In the genomic region with DNA sequence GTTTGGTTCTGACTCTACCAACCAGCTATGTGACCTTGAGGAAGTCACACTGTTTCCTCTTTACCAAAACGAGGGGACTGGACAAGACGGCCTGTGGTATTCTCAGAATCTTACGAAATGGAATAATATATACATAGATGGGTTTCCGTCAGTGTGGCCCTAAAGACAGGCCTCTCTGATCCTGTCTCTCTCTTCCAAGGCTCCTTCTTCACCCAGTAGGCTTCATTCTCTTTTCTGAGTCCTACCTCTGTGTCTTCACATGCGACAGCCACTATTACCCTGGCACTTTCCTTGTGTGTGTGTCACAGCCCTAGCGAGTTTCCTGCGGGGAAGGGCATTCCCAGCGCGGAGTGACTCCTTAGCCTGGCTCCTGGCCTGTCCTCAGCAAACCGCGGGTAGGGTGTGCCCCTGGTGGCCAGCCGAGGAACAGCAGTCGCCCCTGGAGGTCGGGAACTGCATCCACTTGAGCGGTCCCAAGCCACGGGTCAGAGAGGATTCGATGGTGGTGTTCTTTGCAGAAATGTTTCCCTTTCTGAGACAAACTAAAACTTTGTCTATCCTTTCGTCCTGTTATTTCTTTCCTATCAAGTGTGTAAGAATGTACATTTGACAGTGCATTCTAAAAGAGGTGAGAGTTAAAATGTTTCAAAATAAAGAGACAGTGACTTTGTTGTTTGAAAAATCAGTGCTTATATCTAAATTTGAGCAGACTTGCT, we compare ENCODE assay signal across 8 cellular contexts.
DNase-seq lines count a peak whose midpoint lies in the region; ATAC-seq and TF ChIP-seq lines count a peak whose summit lies in the region.

No MANE protein-coding gene starts in this region.

- H3K4me1 ChIP-seq in Karpas-422 (ENCODE audit: low read length) = no peaks in the 10 kb centered on the region

- peak; percentile 76 for DNase-seq in AG08395 (ENCODE audit: low spot score)
- DNase-seq in Karpas-422 = peak; percentile 72
- DNase-seq in WERI-Rb-1 = peak; percentile 84
- peak; percentile 66 to 79 for DNase-seq in cardiac fibroblast (ENCODE audit: low read depth in 2 of 2)
- DNase-seq in kidney glomerular epithelial cell (lab: John Stamatoyannopoulos, UW) = peak; percentile 60
- DNase-seq in stimulated activated CD4-positive, alpha-beta T cell treated with anti-CD3 and anti-CD28 coated beads, Interleukin-15, amount 100 ng/mL, for 24 hours = peak; percentile 75
- no peak for DNase-seq in NCI-H226

- peak; percentile 72 for ATAC-seq in GM18909 (IDR thresholded peaks at IDR 0.05; ENCODE audit: poor library complexity, unreplicated experiment)

- H3K36me3 ChIP-seq in Karpas-422 (ENCODE audit: insufficient read depth, low read length) (no peaks in the 10 kb centered on the region), WERI-Rb-1 (no peaks in the 10 kb centered on the region)

- TF ChIP-seq CTCF in WERI-Rb-1 (IDR thresholded peaks at IDR 0.05; ENCODE audit: low read depth, low read length) = peak; percentile 98
- TF ChIP-seq CTCF in cardiac fibroblast (IDR thresholded peaks at IDR 0.05; ENCODE audit: low read depth, low read length) = peak; percentile 99

- no peaks in the 10 kb centered on the region for H3K9me2 ChIP-seq in Karpas-422 (replicated peaks; ENCODE audit: insufficient read depth, low read length)

- H3K9ac ChIP-seq in Karpas-422 (ENCODE audit: low read length) = no peak overlapping the region

- no peaks in the 10 kb centered on the region for H3K79me2 ChIP-seq in Karpas-422 (ENCODE audit: low read length)

- no peaks in the 10 kb centered on the region for H3K9me3 ChIP-seq in Karpas-422 (ENCODE audit: low read length)
- H3K9me3 ChIP-seq in WERI-Rb-1 (ENCODE audit: severe bottlenecking) = no peaks in the 10 kb centered on the region

- H3K4me2 ChIP-seq in Karpas-422 (ENCODE audit: low read depth, low read length, poor library complexity, severe bottlenecking) = no peak overlapping the region

- no peak overlapping the region for H3K27ac ChIP-seq in Karpas-422 (ENCODE audit: low read length)
- no peak overlapping the region for H3K27ac ChIP-seq in WERI-Rb-1

- H3K27me3 ChIP-seq in Karpas-422 (ENCODE audit: low read length) = no peaks in the 10 kb centered on the region
- no peaks in the 10 kb centered on the region for H3K27me3 ChIP-seq in WERI-Rb-1 (ENCODE audit: insufficient read depth, low read depth, severe bottlenecking)

- no peaks in the 10 kb centered on the region for H4K20me1 ChIP-seq in Karpas-422 (ENCODE audit: insufficient read depth, low read depth, low read length)

- H2AFZ ChIP-seq in Karpas-422 (ENCODE audit: low read length) = no peak overlapping the region

- no peak overlapping the region for H3K4me3 ChIP-seq in Karpas-422 (ENCODE audit: low read length)
- H3K4me3 ChIP-seq in WERI-Rb-1 (ENCODE audit: low read depth, low read length) = no peak overlapping the region
- H3K4me3 ChIP-seq in cardiac fibroblast (replicated peaks in 1 of 2; ENCODE audit: low read depth in 2 of 2, low read length in 2 of 2) = no peak overlapping the region
